Comparison of ENCODE assay signal across 18 cellular contexts in the genomic region with DNA sequence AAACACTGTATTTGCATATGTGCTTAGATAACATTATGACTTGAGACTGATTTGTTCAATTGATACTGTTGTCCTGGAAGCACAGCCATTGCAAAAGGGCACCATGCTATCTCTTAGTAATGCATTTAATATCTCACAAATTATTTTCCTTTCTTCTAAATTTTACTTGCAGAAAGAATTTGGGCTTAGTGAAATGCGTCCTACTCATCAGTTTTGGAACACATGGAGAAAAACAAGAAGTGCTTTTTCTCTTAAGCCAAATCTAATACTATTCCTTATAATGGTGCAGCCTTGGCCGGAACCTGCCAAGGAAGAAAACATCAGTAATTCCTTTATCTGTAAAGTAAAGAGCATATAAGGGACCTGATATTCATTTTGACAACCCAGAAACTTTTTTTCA.
A peak's percentile ranks its signal among the peaks of the same experiment; 100 is the strongest.
DNase-seq lines count a peak whose midpoint lies in the region; ATAC-seq, FAIRE-seq and TF ChIP-seq lines count a peak whose summit lies in the region.
"Had no signal": no experiment of that assay in that cellular context is flagged by ENCODE, and none has a peak within 500 bp of the region (broad histone marks: within the 10 kb centered on the region; RNA-seq: fewer than 3 reads in every experiment).

No MANE protein-coding gene starts in this region.

- no peak overlapping the region for H3K27ac ChIP-seq in DOHH2 (ENCODE audit: low read depth, low read length)
- no peak overlapping the region for H3K27ac ChIP-seq in K562 (ENCODE audit: extremely low read depth, low read depth, low read length)
- peak overlapping the region; percentile 97 for H3K27ac ChIP-seq in neural progenitor cell
- no peak overlapping the region for H3K27ac ChIP-seq in gastrocnemius medialis
- H3K27ac ChIP-seq: GM23248 had no signal

- WGBS in K562 (ENCODE audit: insufficient coverage, low coverage, missing lambda C conversion rate), result 45% methylated on average over 2 of the region's 2 CpGs

- TF ChIP-seq CTCF in DOHH2 (IDR thresholded peaks at IDR 0.05; ENCODE audit: low read depth, low read length, poor library complexity, severe bottlenecking), result no peak
- no peak for TF ChIP-seq CTCF in K562 (IDR thresholded peaks at IDR 0.05 in 2 of 3, conservative IDR thresholded peaks at IDR 0.05 in 1 of 3; ENCODE audit: insufficient read depth in 2 of 3, low read depth in 1 of 3, low read length in 3 of 3)
- TF ChIP-seq CTCF in neural progenitor cell (IDR thresholded peaks at IDR 0.05), result no peak
- TF ChIP-seq CTCF in gastrocnemius medialis (IDR thresholded peaks at IDR 0.05 in 4 of 5, conservative IDR thresholded peaks at IDR 0.05 in 1 of 5), result no peak

- H2AFZ ChIP-seq in K562 (ENCODE audit: low read depth, low read length) (no peak overlapping the region), neural progenitor cell (replicated peaks) (no peak overlapping the region)
- H2AFZ ChIP-seq: GM23248 had no signal

- no peaks in the 10 kb centered on the region for H3K27me3 Mint-ChIP-seq in neural progenitor cell (ENCODE audit: insufficient read depth, low read depth)
- H3K27me3 Mint-ChIP-seq: B cell, IgD-negative memory B cell had no signal

- H3K27me3 ChIP-seq in DOHH2 (ENCODE audit: control insufficient read depth, low read length), result no peaks in the 10 kb centered on the region
- H3K27me3 ChIP-seq in K562 (ENCODE audit: control insufficient read depth in 2 of 2, insufficient read depth in 2 of 2, low read length in 2 of 2), result no peaks in the 10 kb centered on the region
- no peaks in the 10 kb centered on the region for H3K27me3 ChIP-seq in neural progenitor cell
- H3K27me3 ChIP-seq in gastrocnemius medialis, result no peaks in the 10 kb centered on the region

- in situ Hi-C loops in K562 (cut with MboI), result no loop called here
- in situ Hi-C loops in gastrocnemius medialis (cut with MboI; ENCODE audit: low sequenced_read_pairs in 4 of 4), result no loop called here

- no peaks in the 10 kb centered on the region for H3K9me2 ChIP-seq in DOHH2 (replicated peaks; ENCODE audit: control insufficient read depth, low read length)

- no peak for FAIRE-seq in K562 (lab: Jason Lieb, UNC)
- FAIRE-seq: A204.1, D721Med had no signal

- no peaks in the 10 kb centered on the region for H3K9me3 ChIP-seq in DOHH2 (ENCODE audit: control insufficient read depth, insufficient read depth, low read length)
- no peaks in the 10 kb centered on the region for H3K9me3 ChIP-seq in K562 (replicated peaks; ENCODE audit: control insufficient read depth, insufficient read depth, low read depth, low read length)
- H3K9me3 ChIP-seq in neural progenitor cell (ENCODE audit: low read depth), result no peaks in the 10 kb centered on the region
- H3K9me3 ChIP-seq in gastrocnemius medialis, result no peaks in the 10 kb centered on the region
- H3K9me3 ChIP-seq: HAP-1 had no signal

- H3K36me3 ChIP-seq in DOHH2 (ENCODE audit: control insufficient read depth, low read length), result no peaks in the 10 kb centered on the region
- H3K36me3 ChIP-seq in K562 (ENCODE audit: control insufficient read depth, insufficient read depth, low read length), result no peaks in the 10 kb centered on the region
- no peaks in the 10 kb centered on the region for H3K36me3 ChIP-seq in neural progenitor cell
- no peaks in the 10 kb centered on the region for H3K36me3 ChIP-seq in gastrocnemius medialis
- H3K36me3 ChIP-seq: HAP-1 had no signal

- CTCF ChIA-PET in K562 (lab: Yijun Ruan, JAX; ENCODE audit: low intra/inter-chr PET ratio), result no interaction called here

- POLR2A ChIA-PET in K562 (lab: Yijun Ruan, JAX), result no interaction called here

- H3K9me1 ChIP-seq in K562 (ENCODE audit: control insufficient read depth, insufficient read depth, low read length), result no peaks in the 10 kb centered on the region

- TF ChIP-seq RAD21 in K562 (CRISPR knock-in tag; conservative IDR thresholded peaks at IDR 0.05 in 1 of 2, IDR thresholded peaks at IDR 0.05 in 1 of 2), result no peak

- H3F3A ChIP-seq in DOHH2 (ENCODE audit: control insufficient read depth, insufficient read depth) (peaks cover 6% of the 10 kb centered on the region; the same call in 1 of the 2 replicates), neural progenitor cell (ENCODE audit: low read depth) (peaks cover 51% of the 10 kb centered on the region)

- no peak for TF ChIP-seq EP300 in K562 (IDR thresholded peaks at IDR 0.05; ENCODE audit: low read length)

- peak overlapping the region; percentile 89 for H3K27ac Mint-ChIP-seq in neural progenitor cell
- H3K27ac Mint-ChIP-seq: B cell; CD8-positive, alpha-beta T cell; IgD-negative memory B cell had no signal

- TF ChIP-seq POLR2A in K562 (conservative IDR thresholded peaks at IDR 0.05) (no peak), gastrocnemius medialis (IDR thresholded peaks at IDR 0.05) (no peak)

- H4K20me1 ChIP-seq in DOHH2 (ENCODE audit: control insufficient read depth, insufficient read depth, low read depth, low read length), result no peaks in the 10 kb centered on the region
- H4K20me1 ChIP-seq in K562 (replicated peaks; ENCODE audit: control insufficient read depth, insufficient read depth, low read length), result no peaks in the 10 kb centered on the region
- H4K20me1 ChIP-seq in neural progenitor cell (ENCODE audit: low read depth), result no peaks in the 10 kb centered on the region

- H3K36me3 Mint-ChIP-seq in neural progenitor cell, result peaks cover 24% of the 10 kb centered on the region
- H3K36me3 Mint-ChIP-seq: CD8-positive, alpha-beta T cell had no signal

- DNase-seq in K562 (ENCODE audit: extremely low read depth in 1 of 4, low spot score in 3 of 4), result no peak
- no peak for DNase-seq in neural progenitor cell (ENCODE audit: low spot score)
- DNase-seq in GM19238 (ENCODE audit: insufficient read length, low spot score), result no peak
- no peak for DNase-seq in gastrocnemius medialis
- no peak for DNase-seq in medulla oblongata (ENCODE audit: extremely low spot score)
- DNase-seq in NCI-H187 (lab: John Stamatoyannopoulos, UW), result no peak
- DNase-seq: CD8-positive, alpha-beta T cell; COR-L47; DMS153; DMS79 treated with DMSO at 0.1 percent for 48 hours; GM23248 had no signal

- H3K4me3 Mint-ChIP-seq in neural progenitor cell, result no peak overlapping the region
- H3K4me3 Mint-ChIP-seq: B cell; CD14-positive monocyte; CD8-positive, alpha-beta T cell; IgD-negative memory B cell had no signal

- H3K4me1 Mint-ChIP-seq in neural progenitor cell, result no peaks in the 10 kb centered on the region

- no peaks in the 10 kb centered on the region for H3K79me2 ChIP-seq in DOHH2 (ENCODE audit: control insufficient read depth, low read length)
- no peaks in the 10 kb centered on the region for H3K79me2 ChIP-seq in K562 (ENCODE audit: control insufficient read depth, insufficient read depth, low read length)
- peaks cover 5% of the 10 kb centered on the region for H3K79me2 ChIP-seq in neural progenitor cell (ENCODE audit: low read depth)

- intact Hi-C loops in K562 (cut with micrococcal nuclease), result no loop called here
- intact Hi-C loops in gastrocnemius medialis (cut with DNase I; ENCODE audit: low total_unique reads), result no loop called here

- no peak overlapping the region for H3K9ac ChIP-seq in K562 (ENCODE audit: insufficient read depth in 1 of 2, low read depth in 2 of 2, low read length in 2 of 2)
- H3K9ac ChIP-seq in neural progenitor cell, result no peak overlapping the region
- H3K9ac ChIP-seq: GM23248 had no signal

- 0 out of 2 replicates have a peak overlapping the region, but pooled peaks have one; percentile 89 for H3K4me2 ChIP-seq in DOHH2 (ENCODE audit: low read length)
- no peak overlapping the region for H3K4me2 ChIP-seq in K562 (ENCODE audit: insufficient read depth, low read length)
- H3K4me2 ChIP-seq in neural progenitor cell, result peak overlapping the region; percentile 70

- H3K4me3 ChIP-seq in DOHH2 (ENCODE audit: low read length) (no peak overlapping the region), K562 (no peak overlapping the region), neural progenitor cell (no peak overlapping the region), gastrocnemius medialis (no peak overlapping the region)
- H3K4me3 ChIP-seq: GM23248, HAP-1 had no signal

- peaks cover 30% of the 10 kb centered on the region for H3K9me3 Mint-ChIP-seq in neural progenitor cell
- H3K9me3 Mint-ChIP-seq: CD8-positive, alpha-beta T cell; IgD-negative memory B cell had no signal

- H3K4me1 ChIP-seq in DOHH2 (ENCODE audit: control insufficient read depth, low read length), result peaks cover 67% of the 10 kb centered on the region
- H3K4me1 ChIP-seq in K562 (replicated peaks in 1 of 2; ENCODE audit: control insufficient read depth in 2 of 2, insufficient read depth in 2 of 2, low read length in 2 of 2), result no peaks in the 10 kb centered on the region
- peaks cover 53% of the 10 kb centered on the region for H3K4me1 ChIP-seq in neural progenitor cell
- H3K4me1 ChIP-seq in gastrocnemius medialis, result peaks cover 4 to 9% of the 10 kb centered on the region in 2 donors

- ATAC-seq in K562 (no peak), gastrocnemius medialis (no peak)
- ATAC-seq: CD8-positive, alpha-beta T cell had no signal

- no TSS peak for BruUV-seq in K562 (replicated peaks; lab: Mats Ljungman, UMichigan)

TF ChIP-seq in K562, 482 proteins besides CTCF, POLR2A, EP300 and RAD21 (continues in another document):
- TF ChIP-seq MED1 (CRISPR knock-in tag; IDR thresholded peaks at IDR 0.05; ENCODE audit: borderline replicate concordance), result no peak
